Comparison of ENCODE assay signal across 20 cellular contexts in the genomic region with DNA sequence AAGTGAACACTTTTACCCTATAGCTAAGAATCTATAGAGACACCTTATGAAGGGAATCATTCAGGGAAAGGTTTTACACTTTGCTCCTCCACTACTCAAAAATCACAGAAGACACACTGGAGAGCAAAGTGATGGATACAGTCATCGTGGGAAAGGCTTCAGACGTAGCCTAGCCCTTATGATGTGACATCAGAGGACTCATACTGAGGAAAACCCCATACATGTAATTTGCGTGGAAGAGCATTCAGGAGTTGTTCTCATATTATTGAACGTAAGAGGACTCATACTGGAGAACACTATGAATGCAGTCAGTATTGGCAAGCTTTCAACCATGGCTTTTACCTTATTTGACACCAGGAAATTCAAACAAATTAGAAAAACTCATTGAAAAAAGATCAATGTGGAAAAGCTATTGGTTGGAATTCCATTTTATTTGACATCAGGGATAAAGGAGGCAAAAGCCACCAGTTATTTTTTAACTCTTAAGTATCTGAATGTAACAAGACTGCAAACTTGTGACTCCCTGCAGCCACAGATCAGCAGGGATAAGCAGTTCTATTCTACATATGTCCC.
"Had no signal": no experiment of that assay in that cellular context is flagged by ENCODE, and none has a peak within 500 bp of the region (broad histone marks: within the 10 kb centered on the region; RNA-seq: fewer than 3 reads in every experiment).

No MANE protein-coding gene starts in this region.

- H3K4me1 Mint-ChIP-seq: activated naive CD8-positive, alpha-beta T cell treated with anti-CD3 and anti-CD28 coated beads for 36 hours; naive B cell; WTC11 had no signal

- H3K36me3 ChIP-seq: lower lobe of right lung, tibial nerve had no signal

- ATAC-seq: activated T-cell treated with anti-CD3 and anti-CD28 coated beads, Interleukin-2, amount 50 U/mL, for 4 hours; lower lobe of right lung; right cardiac atrium; stimulated activated naive CD8-positive, alpha-beta T cell treated with anti-CD3 and anti-CD28 coated beads, Interleukin-15, Interleukin-2, amounts not matched to agents 100 U/mL and 50 U/mL, for 24 hours; WTC11 had no signal

- H3K4me1 ChIP-seq: lower lobe of right lung, parathyroid adenoma, tibial nerve had no signal

- H3K4me3 Mint-ChIP-seq: activated naive CD8-positive, alpha-beta T cell treated with anti-CD3 and anti-CD28 coated beads for 36 hours; activated T-cell treated with anti-CD3 and anti-CD28 coated beads, Interleukin-2, amount 50 U/mL, for 4 hours; WTC11 had no signal

- H3K27ac Mint-ChIP-seq: activated naive CD8-positive, alpha-beta T cell treated with anti-CD3 and anti-CD28 coated beads for 36 hours; activated T-helper 2 cell treated with anti-CD3 and anti-CD28 coated beads, Interferon-gamma antibody, Interleukin-2, Interleukin-4, amounts not matched to agents 10 μg/mL and 5 μg/mL and 100 μg/mL, durations not matched to agents 14 hours and 24 hours and 36 hours; naive B cell; WTC11 had no signal

- H3K4me3 ChIP-seq: lower lobe of right lung, tibial nerve had no signal

- H3K9ac ChIP-seq: parathyroid adenoma had no signal

- H3K27ac ChIP-seq: lower lobe of right lung, parathyroid adenoma, tibial nerve had no signal

- DNase-seq: activated CD8-positive, alpha-beta memory T cell treated with anti-CD3 and anti-CD28 coated beads, Interleukin-2, amount 50 U/mL, for 48 hours; activated naive CD4-positive, alpha-beta T cell treated with Interleukin-2 at 50 U/mL for 16 hours; activated naive CD8-positive, alpha-beta T cell treated with anti-CD3 and anti-CD28 coated beads for 36 hours; activated T-cell treated with anti-CD3 and anti-CD28 coated beads, Interleukin-2, amount 50 U/mL, for 4 hours; amniotic stem cell; cortex of kidney; foreskin fibroblast; kidney; lower lobe of right lung; naive B cell; nucleus accumbens; right cardiac atrium; stimulated activated CD4-positive, alpha-beta T cell treated with anti-CD3 and anti-CD28 coated beads, Interleukin-12 subunit alpha, Interleukin-12 subunit beta, amount 100 ng/mL, for 4 hours; stimulated activated CD4-positive, alpha-beta T cell treated with anti-CD3 and anti-CD28 coated beads, Interleukin-4, amount 100 ng/mL, for 4 hours; stimulated activated naive CD8-positive, alpha-beta T cell treated with anti-CD3 and anti-CD28 coated beads, Interleukin-15, Interleukin-2, amounts not matched to agents 100 U/mL and 50 U/mL, for 24 hours; T1000 had no signal

- H3K27me3 ChIP-seq: tibial nerve had no signal
